1 cellular context compared by ENCODE assay signal in genomic region chr19:12623361-12624031, GRCh38.
TF ChIP-seq lines count a peak whose summit lies in the region.

No MANE protein-coding gene starts in this region.

TF ChIP-seq in IMR-90, 13 proteins besides CTCF, POLR2A, EP300 and RAD21:
- no peak for TF ChIP-seq RCOR1 (IDR thresholded peaks at IDR 0.05; ENCODE audit: insufficient replicate concordance, low read length)
- no peak for TF ChIP-seq MAZ (IDR thresholded peaks at IDR 0.05; ENCODE audit: borderline replicate concordance, low read depth, low read length)
- TF ChIP-seq FOS (IDR thresholded peaks at IDR 0.05; ENCODE audit: low read depth, low read length): no peak
- no peak for TF ChIP-seq CHD1 (IDR thresholded peaks at IDR 0.05; ENCODE audit: low read depth, low read length)
- no peak for TF ChIP-seq CEBPB (IDR thresholded peaks at IDR 0.05; ENCODE audit: low read depth, low read length)
- TF ChIP-seq SMC3 (IDR thresholded peaks at IDR 0.05; ENCODE audit: low read depth, low read length): no peak
- TF ChIP-seq, protein P1, sequence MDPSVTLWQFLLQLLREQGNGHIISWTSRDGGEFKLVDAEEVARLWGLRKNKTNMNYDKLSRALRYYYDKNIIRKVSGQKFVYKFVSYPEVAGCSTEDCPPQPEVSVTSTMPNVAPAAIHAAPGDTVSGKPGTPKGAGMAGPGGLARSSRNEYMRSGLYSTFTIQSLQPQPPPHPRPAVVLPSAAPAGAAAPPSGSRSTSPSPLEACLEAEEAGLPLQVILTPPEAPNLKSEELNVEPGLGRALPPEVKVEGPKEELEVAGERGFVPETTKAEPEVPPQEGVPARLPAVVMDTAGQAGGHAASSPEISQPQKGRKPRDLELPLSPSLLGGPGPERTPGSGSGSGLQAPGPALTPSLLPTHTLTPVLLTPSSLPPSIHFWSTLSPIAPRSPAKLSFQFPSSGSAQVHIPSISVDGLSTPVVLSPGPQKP (IDR thresholded peaks at IDR 0.05; ENCODE audit: borderline replicate concordance, low read depth, low read length): no peak
